Comparison of ENCODE assay signal across 1 cellular context in the genomic region with DNA sequence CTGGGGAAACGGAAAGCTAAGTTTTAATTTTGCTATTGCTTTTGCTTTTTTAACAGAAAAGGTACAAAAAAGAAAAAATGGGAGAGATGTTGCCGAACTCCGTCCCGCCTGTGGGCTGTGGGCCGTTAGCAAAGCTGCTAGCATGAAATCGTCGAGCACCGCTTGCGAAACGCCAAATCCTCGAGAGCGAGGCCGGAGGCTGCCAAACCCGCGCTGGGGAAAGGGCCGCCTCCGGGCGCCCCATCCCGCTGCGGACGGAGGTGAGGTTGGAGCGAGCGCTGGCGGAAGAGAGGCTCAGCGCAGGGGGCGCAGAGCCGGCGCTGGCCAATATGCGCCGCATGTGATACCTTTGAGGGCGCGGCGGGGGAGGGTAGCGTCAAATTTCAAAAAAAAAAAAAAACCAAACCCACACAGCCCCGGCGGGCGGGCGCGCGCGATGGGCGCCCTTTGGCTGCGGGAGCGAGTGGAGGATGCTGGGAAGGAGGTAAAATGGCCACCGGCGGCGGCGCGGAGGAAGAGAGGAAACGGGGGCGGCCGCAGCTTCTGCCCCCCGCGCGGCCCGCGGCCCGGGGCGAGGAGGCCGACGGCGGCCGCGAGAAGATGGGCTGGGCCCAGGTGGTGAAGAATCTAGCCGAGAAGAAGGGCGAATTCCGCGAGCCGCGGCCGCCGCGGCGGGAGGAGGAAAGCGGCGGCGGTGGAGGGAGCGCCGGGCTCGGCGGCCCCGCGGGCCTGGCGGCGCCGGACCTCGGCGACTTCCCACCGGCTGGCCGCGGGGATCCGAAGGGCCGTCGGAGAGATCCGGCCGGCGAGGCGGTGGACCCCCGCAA.
A peak's percentile ranks its signal among the peaks of the same experiment; 100 is the strongest.
TF ChIP-seq lines count a peak whose summit lies in the region.

A gene with protein sequence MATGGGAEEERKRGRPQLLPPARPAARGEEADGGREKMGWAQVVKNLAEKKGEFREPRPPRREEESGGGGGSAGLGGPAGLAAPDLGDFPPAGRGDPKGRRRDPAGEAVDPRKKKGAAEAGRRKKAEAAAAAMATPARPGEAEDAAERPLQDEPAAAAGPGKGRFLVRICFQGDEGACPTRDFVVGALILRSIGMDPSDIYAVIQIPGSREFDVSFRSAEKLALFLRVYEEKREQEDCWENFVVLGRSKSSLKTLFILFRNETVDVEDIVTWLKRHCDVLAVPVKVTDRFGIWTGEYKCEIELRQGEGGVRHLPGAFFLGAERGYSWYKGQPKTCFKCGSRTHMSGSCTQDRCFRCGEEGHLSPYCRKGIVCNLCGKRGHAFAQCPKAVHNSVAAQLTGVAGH (plus strand): TSS at position 473 of the 827 bp plus-strand sequence. CDS start 17 bp downstream, at position 490.

TF ChIP-seq in HepG2, 621 proteins besides CTCF, POLR2A, EP300 and RAD21 (continued from another document and continues in another):
- TF ChIP-seq, protein P1, sequence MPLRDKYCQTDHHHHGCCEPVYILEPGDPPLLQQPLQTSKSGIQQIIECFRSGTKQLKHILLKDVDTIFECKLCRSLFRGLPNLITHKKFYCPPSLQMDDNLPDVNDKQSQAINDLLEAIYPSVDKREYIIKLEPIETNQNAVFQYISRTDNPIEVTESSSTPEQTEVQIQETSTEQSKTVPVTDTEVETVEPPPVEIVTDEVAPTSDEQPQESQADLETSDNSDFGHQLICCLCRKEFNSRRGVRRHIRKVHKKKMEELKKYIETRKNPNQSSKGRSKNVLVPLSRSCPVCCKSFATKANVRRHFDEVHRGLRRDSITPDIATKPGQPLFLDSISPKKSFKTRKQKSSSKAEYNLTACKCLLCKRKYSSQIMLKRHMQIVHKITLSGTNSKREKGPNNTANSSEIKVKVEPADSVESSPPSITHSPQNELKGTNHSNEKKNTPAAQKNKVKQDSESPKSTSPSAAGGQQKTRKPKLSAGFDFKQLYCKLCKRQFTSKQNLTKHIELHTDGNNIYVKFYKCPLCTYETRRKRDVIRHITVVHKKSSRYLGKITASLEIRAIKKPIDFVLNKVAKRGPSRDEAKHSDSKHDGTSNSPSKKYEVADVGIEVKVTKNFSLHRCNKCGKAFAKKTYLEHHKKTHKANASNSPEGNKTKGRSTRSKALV (CRISPR knock-in tag; IDR thresholded peaks at IDR 0.05) = peak; percentile 99
- TF ChIP-seq ETV6 (CRISPR knock-in tag; conservative IDR thresholded peaks at IDR 0.05) (peak; percentile 94), MYC (CRISPR knock-in tag; IDR thresholded peaks at IDR 0.05; ENCODE audit: borderline replicate concordance) (peak; percentile 97), ZNF17 (CRISPR knock-in tag; IDR thresholded peaks at IDR 0.05) (0 out of 2 replicates have a peak, but pooled peaks have one; percentile 92), ZNF138 (CRISPR knock-in tag; IDR thresholded peaks at IDR 0.05; ENCODE audit: low read depth) (peak; percentile 97), TARDBP (CRISPR knock-in tag; IDR thresholded peaks at IDR 0.05) (peak; percentile 90), MZF1 (CRISPR knock-in tag; IDR thresholded peaks at IDR 0.05; ENCODE audit: borderline replicate concordance) (peak; percentile 43; the same call in 1 of the 2 replicates), HNF4A (CRISPR knock-in tag; IDR thresholded peaks at IDR 0.05) (peak; percentile 75), MED1 (CRISPR knock-in tag; IDR thresholded peaks at IDR 0.05) (peak; percentile 96), MTF2 (CRISPR knock-in tag; IDR thresholded peaks at IDR 0.05; ENCODE audit: borderline replicate concordance) (no peak; the same call in none of the 2 replicates), GTF3A (CRISPR knock-in tag; conservative IDR thresholded peaks at IDR 0.05) (no peak), MTA3 (CRISPR knock-in tag; IDR thresholded peaks at IDR 0.05) (no peak), RFXANK (CRISPR knock-in tag; IDR thresholded peaks at IDR 0.05) (peak; percentile 97), CHCHD3 (CRISPR knock-in tag; IDR thresholded peaks at IDR 0.05) (no peak), SMC3 (IDR thresholded peaks at IDR 0.05; ENCODE audit: low read length) (peak; percentile 5; the same call in 1 of the 2 replicates), SALL1 (CRISPR knock-in tag; IDR thresholded peaks at IDR 0.05) (peak; percentile 98), ZNF720 (CRISPR knock-in tag; IDR thresholded peaks at IDR 0.05) (peak; percentile 36; the same call in 1 of the 2 replicates), PCBP1 (IDR thresholded peaks at IDR 0.05; ENCODE audit: borderline replicate concordance, low read depth, low read length) (peak; percentile 95; the same call in 1 of the 2 replicates), ZNF230 (CRISPR knock-in tag; IDR thresholded peaks at IDR 0.05) (peak; percentile 90; the same call in 1 of the 2 replicates), KLF15 (CRISPR knock-in tag; IDR thresholded peaks at IDR 0.05; ENCODE audit: borderline replicate concordance) (peak; percentile 98), SMARCC2 (IDR thresholded peaks at IDR 0.05) (no peak), CEBPB (IDR thresholded peaks at IDR 0.05; ENCODE audit: borderline replicate concordance, low read depth, low read length) (peak; percentile 99), CC2D1A (CRISPR knock-in tag; IDR thresholded peaks at IDR 0.05) (peak; percentile 98), MBNL3 (CRISPR knock-in tag; conservative IDR thresholded peaks at IDR 0.05) (no peak), NFE2L1 (CRISPR knock-in tag; IDR thresholded peaks at IDR 0.05; ENCODE audit: borderline replicate concordance) (no peak; the same call in 1 of the 2 replicates), ZNF234 (CRISPR knock-in tag; conservative IDR thresholded peaks at IDR 0.05) (peak; percentile 98), ZNF7 (CRISPR knock-in tag; IDR thresholded peaks at IDR 0.05) (peak; percentile 50; the same call in 1 of the 2 replicates), ZNF567 (CRISPR knock-in tag; IDR thresholded peaks at IDR 0.05; ENCODE audit: borderline replicate concordance) (peak; percentile 82; the same call in 1 of the 2 replicates), ZNF570 (CRISPR knock-in tag; IDR thresholded peaks at IDR 0.05; ENCODE audit: borderline replicate concordance) (no peak; the same call in 1 of the 2 replicates), ARID2 (CRISPR knock-in tag; IDR thresholded peaks at IDR 0.05; ENCODE audit: borderline replicate concordance) (peak; percentile 21; the same call in 1 of the 2 replicates), SATB2 (CRISPR knock-in tag; IDR thresholded peaks at IDR 0.05) (peak; percentile 93; the same call in 1 of the 2 replicates), ZNF10 (CRISPR knock-in tag; IDR thresholded peaks at IDR 0.05; ENCODE audit: borderline replicate concordance, low read depth) (no peak)
- TF ChIP-seq, protein P2, sequence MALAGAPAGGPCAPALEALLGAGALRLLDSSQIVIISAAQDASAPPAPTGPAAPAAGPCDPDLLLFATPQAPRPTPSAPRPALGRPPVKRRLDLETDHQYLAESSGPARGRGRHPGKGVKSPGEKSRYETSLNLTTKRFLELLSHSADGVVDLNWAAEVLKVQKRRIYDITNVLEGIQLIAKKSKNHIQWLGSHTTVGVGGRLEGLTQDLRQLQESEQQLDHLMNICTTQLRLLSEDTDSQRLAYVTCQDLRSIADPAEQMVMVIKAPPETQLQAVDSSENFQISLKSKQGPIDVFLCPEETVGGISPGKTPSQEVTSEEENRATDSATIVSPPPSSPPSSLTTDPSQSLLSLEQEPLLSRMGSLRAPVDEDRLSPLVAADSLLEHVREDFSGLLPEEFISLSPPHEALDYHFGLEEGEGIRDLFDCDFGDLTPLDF (CRISPR knock-in tag; IDR thresholded peaks at IDR 0.05) = peak; percentile 98
- TF ChIP-seq, protein P3, sequence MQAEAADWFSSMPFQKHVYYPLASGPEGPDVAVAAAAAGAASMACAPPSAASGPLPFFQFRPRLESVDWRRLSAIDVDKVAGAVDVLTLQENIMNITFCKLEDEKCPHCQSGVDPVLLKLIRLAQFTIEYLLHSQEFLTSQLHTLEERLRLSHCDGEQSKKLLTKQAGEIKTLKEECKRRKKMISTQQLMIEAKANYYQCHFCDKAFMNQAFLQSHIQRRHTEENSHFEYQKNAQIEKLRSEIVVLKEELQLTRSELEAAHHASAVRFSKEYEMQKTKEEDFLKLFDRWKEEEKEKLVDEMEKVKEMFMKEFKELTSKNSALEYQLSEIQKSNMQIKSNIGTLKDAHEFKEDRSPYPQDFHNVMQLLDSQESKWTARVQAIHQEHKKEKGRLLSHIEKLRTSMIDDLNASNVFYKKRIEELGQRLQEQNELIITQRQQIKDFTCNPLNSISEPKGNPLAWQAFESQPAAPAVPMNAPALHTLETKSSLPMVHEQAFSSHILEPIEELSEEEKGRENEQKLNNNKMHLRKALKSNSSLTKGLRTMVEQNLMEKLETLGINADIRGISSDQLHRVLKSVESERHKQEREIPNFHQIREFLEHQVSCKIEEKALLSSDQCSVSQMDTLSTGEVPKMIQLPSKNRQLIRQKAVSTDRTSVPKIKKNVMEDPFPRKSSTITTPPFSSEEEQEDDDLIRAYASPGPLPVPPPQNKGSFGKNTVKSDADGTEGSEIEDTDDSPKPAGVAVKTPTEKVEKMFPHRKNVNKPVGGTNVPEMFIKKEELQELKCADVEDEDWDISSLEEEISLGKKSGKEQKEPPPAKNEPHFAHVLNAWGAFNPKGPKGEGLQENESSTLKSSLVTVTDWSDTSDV (CRISPR knock-in tag; IDR thresholded peaks at IDR 0.05) = peak; percentile 97
- TF ChIP-seq, protein P4, sequence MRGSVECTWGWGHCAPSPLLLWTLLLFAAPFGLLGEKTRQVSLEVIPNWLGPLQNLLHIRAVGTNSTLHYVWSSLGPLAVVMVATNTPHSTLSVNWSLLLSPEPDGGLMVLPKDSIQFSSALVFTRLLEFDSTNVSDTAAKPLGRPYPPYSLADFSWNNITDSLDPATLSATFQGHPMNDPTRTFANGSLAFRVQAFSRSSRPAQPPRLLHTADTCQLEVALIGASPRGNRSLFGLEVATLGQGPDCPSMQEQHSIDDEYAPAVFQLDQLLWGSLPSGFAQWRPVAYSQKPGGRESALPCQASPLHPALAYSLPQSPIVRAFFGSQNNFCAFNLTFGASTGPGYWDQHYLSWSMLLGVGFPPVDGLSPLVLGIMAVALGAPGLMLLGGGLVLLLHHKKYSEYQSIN (CRISPR knock-in tag; IDR thresholded peaks at IDR 0.05; ENCODE audit: borderline replicate concordance) = no peak
- TF ChIP-seq, protein P5, sequence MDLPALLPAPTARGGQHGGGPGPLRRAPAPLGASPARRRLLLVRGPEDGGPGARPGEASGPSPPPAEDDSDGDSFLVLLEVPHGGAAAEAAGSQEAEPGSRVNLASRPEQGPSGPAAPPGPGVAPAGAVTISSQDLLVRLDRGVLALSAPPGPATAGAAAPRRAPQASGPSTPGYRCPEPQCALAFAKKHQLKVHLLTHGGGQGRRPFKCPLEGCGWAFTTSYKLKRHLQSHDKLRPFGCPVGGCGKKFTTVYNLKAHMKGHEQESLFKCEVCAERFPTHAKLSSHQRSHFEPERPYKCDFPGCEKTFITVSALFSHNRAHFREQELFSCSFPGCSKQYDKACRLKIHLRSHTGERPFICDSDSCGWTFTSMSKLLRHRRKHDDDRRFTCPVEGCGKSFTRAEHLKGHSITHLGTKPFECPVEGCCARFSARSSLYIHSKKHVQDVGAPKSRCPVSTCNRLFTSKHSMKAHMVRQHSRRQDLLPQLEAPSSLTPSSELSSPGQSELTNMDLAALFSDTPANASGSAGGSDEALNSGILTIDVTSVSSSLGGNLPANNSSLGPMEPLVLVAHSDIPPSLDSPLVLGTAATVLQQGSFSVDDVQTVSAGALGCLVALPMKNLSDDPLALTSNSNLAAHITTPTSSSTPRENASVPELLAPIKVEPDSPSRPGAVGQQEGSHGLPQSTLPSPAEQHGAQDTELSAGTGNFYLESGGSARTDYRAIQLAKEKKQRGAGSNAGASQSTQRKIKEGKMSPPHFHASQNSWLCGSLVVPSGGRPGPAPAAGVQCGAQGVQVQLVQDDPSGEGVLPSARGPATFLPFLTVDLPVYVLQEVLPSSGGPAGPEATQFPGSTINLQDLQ (CRISPR knock-in tag; IDR thresholded peaks at IDR 0.05) = peak; percentile 92
- TF ChIP-seq, protein P6, sequence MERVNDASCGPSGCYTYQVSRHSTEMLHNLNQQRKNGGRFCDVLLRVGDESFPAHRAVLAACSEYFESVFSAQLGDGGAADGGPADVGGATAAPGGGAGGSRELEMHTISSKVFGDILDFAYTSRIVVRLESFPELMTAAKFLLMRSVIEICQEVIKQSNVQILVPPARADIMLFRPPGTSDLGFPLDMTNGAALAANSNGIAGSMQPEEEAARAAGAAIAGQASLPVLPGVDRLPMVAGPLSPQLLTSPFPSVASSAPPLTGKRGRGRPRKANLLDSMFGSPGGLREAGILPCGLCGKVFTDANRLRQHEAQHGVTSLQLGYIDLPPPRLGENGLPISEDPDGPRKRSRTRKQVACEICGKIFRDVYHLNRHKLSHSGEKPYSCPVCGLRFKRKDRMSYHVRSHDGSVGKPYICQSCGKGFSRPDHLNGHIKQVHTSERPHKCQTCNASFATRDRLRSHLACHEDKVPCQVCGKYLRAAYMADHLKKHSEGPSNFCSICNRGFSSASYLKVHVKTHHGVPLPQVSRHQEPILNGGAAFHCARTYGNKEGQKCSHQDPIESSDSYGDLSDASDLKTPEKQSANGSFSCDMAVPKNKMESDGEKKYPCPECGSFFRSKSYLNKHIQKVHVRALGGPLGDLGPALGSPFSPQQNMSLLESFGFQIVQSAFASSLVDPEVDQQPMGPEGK (CRISPR knock-in tag; IDR thresholded peaks at IDR 0.05) = peak; percentile 95
- TF ChIP-seq, protein P7, sequence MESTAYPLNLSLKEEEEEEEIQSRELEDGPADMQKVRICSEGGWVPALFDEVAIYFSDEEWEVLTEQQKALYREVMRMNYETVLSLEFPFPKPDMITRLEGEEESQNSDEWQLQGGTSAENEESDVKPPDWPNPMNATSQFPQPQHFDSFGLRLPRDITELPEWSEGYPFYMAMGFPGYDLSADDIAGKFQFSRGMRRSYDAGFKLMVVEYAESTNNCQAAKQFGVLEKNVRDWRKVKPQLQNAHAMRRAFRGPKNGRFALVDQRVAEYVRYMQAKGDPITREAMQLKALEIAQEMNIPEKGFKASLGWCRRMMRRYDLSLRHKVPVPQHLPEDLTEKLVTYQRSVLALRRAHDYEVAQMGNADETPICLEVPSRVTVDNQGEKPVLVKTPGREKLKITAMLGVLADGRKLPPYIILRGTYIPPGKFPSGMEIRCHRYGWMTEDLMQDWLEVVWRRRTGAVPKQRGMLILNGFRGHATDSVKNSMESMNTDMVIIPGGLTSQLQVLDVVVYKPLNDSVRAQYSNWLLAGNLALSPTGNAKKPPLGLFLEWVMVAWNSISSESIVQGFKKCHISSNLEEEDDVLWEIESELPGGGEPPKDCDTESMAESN (CRISPR knock-in tag; conservative IDR thresholded peaks at IDR 0.05) = peak; percentile 95
- TF ChIP-seq, protein P8, sequence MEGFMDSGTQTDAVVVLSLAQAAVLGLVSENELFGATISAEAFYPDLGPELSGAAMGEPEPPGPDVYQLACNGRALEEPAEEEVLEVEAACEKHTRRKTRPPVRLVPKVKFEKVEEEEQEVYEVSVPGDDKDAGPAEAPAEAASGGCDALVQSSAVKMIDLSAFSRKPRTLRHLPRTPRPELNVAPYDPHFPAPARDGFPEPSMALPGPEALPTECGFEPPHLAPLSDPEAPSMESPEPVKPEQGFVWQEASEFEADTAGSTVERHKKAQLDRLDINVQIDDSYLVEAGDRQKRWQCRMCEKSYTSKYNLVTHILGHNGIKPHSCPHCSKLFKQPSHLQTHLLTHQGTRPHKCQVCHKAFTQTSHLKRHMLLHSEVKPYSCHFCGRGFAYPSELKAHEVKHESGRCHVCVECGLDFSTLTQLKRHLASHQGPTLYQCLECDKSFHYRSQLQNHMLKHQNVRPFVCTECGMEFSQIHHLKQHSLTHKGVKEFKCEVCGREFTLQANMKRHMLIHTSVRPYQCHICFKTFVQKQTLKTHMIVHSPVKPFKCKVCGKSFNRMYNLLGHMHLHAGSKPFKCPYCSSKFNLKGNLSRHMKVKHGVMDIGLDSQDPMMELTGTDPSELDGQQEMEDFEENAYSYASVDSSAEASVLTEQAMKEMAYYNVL (CRISPR knock-in tag; IDR thresholded peaks at IDR 0.05; ENCODE audit: borderline replicate concordance) = peak; percentile 96
- TF ChIP-seq, protein P9, sequence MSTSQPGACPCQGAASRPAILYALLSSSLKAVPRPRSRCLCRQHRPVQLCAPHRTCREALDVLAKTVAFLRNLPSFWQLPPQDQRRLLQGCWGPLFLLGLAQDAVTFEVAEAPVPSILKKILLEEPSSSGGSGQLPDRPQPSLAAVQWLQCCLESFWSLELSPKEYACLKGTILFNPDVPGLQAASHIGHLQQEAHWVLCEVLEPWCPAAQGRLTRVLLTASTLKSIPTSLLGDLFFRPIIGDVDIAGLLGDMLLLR (CRISPR knock-in tag; IDR thresholded peaks at IDR 0.05) = peak; percentile 97
